1 cellular context compared by ENCODE assay signal in genomic region chr19:18469245-18470107, GRCh38.
TF ChIP-seq lines count a peak whose summit lies in the region.

No MANE protein-coding gene starts in this region.

TF ChIP-seq in K562, 482 proteins besides CTCF, POLR2A, EP300 and RAD21 (continues in another document):
- TF ChIP-seq CTCFL (IDR thresholded peaks at IDR 0.05; ENCODE audit: borderline replicate concordance, insufficient read depth, low read depth, low read length, poor library complexity, severe bottlenecking) (peak; percentile 85), HMG20B (CRISPR knock-in tag; IDR thresholded peaks at IDR 0.05) (no peak), ZC3H11A (IDR thresholded peaks at IDR 0.05; ENCODE audit: low read depth, low read length) (no peak), MGA (IDR thresholded peaks at IDR 0.05) (no peak), DEAF1 (CRISPR knock-in tag; IDR thresholded peaks at IDR 0.05) (no peak), ARID4B (CRISPR knock-in tag; IDR thresholded peaks at IDR 0.05) (no peak), CTBP1 (IDR thresholded peaks at IDR 0.05; ENCODE audit: borderline replicate concordance) (no peak), RNF2 (IDR thresholded peaks at IDR 0.05) (no peak), SP1 (CRISPR knock-in tag; IDR thresholded peaks at IDR 0.05) (0 out of 2 replicates have a peak, but pooled peaks have one; percentile 22), HCFC1 (IDR thresholded peaks at IDR 0.05; ENCODE audit: low read depth, low read length) (no peak), STAG1 (CRISPR knock-in tag; IDR thresholded peaks at IDR 0.05; ENCODE audit: borderline replicate concordance) (peak; percentile 64; the same call in 1 of the 2 replicates), HMGN3 (IDR thresholded peaks at IDR 0.05; ENCODE audit: borderline replicate concordance, extremely low read depth, insufficient read length, low read depth, low read length) (no peak), SREBF1 (IDR thresholded peaks at IDR 0.05; ENCODE audit: borderline replicate concordance, low read depth, low read length) (no peak), PTRF (tag; IDR thresholded peaks at IDR 0.05) (no peak), ZNF507 (tag; conservative IDR thresholded peaks at IDR 0.05) (no peak), CCAR2 (IDR thresholded peaks at IDR 0.05; ENCODE audit: low read depth, low read length) (no peak), SOX6 (IDR thresholded peaks at IDR 0.05) (no peak), ID3 (CRISPR knock-in tag; IDR thresholded peaks at IDR 0.05) (no peak), ID3 (tag; IDR thresholded peaks at IDR 0.05) (no peak), CREB3L1 (IDR thresholded peaks at IDR 0.05; ENCODE audit: borderline replicate concordance, low read depth) (no peak), SIN3B (IDR thresholded peaks at IDR 0.05; ENCODE audit: low read depth) (no peak), ZBTB33 (CRISPR knock-in tag; IDR thresholded peaks at IDR 0.05) (peak; percentile 94), SMAD3 (CRISPR knock-in tag; conservative IDR thresholded peaks at IDR 0.05) (no peak), FOXP1 (CRISPR knock-in tag; IDR thresholded peaks at IDR 0.05) (peak; percentile 52; the same call in 1 of the 2 replicates), TRIM25 (IDR thresholded peaks at IDR 0.05; ENCODE audit: borderline replicate concordance) (no peak), NCOA2 (IDR thresholded peaks at IDR 0.05; ENCODE audit: partially characterized antibody in 2 of 2) (no peak), ZNF12 (CRISPR knock-in tag; IDR thresholded peaks at IDR 0.05) (no peak), ZNF175 (CRISPR knock-in tag; IDR thresholded peaks at IDR 0.05; ENCODE audit: low read depth) (no peak), ZNF324 (CRISPR knock-in tag; IDR thresholded peaks at IDR 0.05) (no peak), RB1 (IDR thresholded peaks at IDR 0.05; ENCODE audit: low read depth) (no peak), XRCC5 (IDR thresholded peaks at IDR 0.05; ENCODE audit: low read depth, low read length) (0 out of 2 replicates have a peak, but pooled peaks have one; percentile 45)
